1 cellular context compared by ENCODE assay signal in genomic region chr2:190333928-190334327, GRCh38.
TF ChIP-seq lines count a peak whose summit lies in the region.

No MANE protein-coding gene starts in this region.

TF ChIP-seq in HCT116, 20 proteins besides CTCF, POLR2A, EP300 and RAD21:
- no peak; the same call in 1 of the 2 replicates for TF ChIP-seq JUND (IDR thresholded peaks at IDR 0.05)
- no peak for TF ChIP-seq CEBPB (IDR thresholded peaks at IDR 0.05; ENCODE audit: low read depth)
- TF ChIP-seq TCF7L2 (IDR thresholded peaks at IDR 0.05; ENCODE audit: borderline replicate concordance, extremely low read depth, insufficient read depth, insufficient read length): no peak
- TF ChIP-seq EZH2 (IDR thresholded peaks at IDR 0.05): no peak
- no peak for TF ChIP-seq CBX3 (IDR thresholded peaks at IDR 0.05; ENCODE audit: low read depth)
- TF ChIP-seq POLR2AphosphoS5 (IDR thresholded peaks at IDR 0.05; ENCODE audit: low read depth, low read length): no peak
- TF ChIP-seq MAX (IDR thresholded peaks at IDR 0.05): no peak; the same call in 1 of the 2 replicates
- no peak for TF ChIP-seq SP1 (IDR thresholded peaks at IDR 0.05; ENCODE audit: low read depth)
- no peak for TF ChIP-seq ZNF274 (IDR thresholded peaks at IDR 0.05; ENCODE audit: low read depth, low read length)
